1 cellular context compared by ENCODE assay signal in genomic region chr19:532578-533484, GRCh38.
A peak's percentile ranks its signal among the peaks of the same experiment; 100 is the strongest.
TF ChIP-seq lines count a peak whose summit lies in the region.

No MANE protein-coding gene starts in this region.

TF ChIP-seq in HepG2, 621 proteins besides CTCF, POLR2A, EP300 and RAD21 (continued from another document and continues in another):
- TF ChIP-seq TAF15 (IDR thresholded peaks at IDR 0.05; ENCODE audit: low read depth, low read length, poor library complexity, severe bottlenecking) (no peak), TAF1 (CRISPR knock-in tag; IDR thresholded peaks at IDR 0.05) (peak; percentile 38; the same call in 1 of the 2 replicates), ZNF672 (CRISPR knock-in tag; IDR thresholded peaks at IDR 0.05) (no peak), ZNF549 (CRISPR knock-in tag; IDR thresholded peaks at IDR 0.05) (no peak), HHEX (CRISPR knock-in tag; IDR thresholded peaks at IDR 0.05) (peak; percentile 69), PATZ1 (CRISPR knock-in tag; IDR thresholded peaks at IDR 0.05) (peak; percentile 81), ZNF597 (CRISPR knock-in tag; IDR thresholded peaks at IDR 0.05) (no peak), ZBTB26 (CRISPR knock-in tag; IDR thresholded peaks at IDR 0.05; ENCODE audit: borderline replicate concordance) (no peak; the same call in 1 of the 2 replicates), ZBTB49 (CRISPR knock-in tag; IDR thresholded peaks at IDR 0.05; ENCODE audit: borderline replicate concordance) (no peak), TGIF2 (CRISPR knock-in tag; IDR thresholded peaks at IDR 0.05) (no peak), ZBTB7B (CRISPR knock-in tag; IDR thresholded peaks at IDR 0.05) (no peak), FOSL2 (CRISPR knock-in tag; IDR thresholded peaks at IDR 0.05) (peak; percentile 10; the same call in 1 of the 2 replicates), MBNL3 (CRISPR knock-in tag; conservative IDR thresholded peaks at IDR 0.05) (no peak), TERF1 (CRISPR knock-in tag; IDR thresholded peaks at IDR 0.05) (no peak), TRIM24 (CRISPR knock-in tag; IDR thresholded peaks at IDR 0.05) (no peak), ZNF780A (CRISPR knock-in tag; IDR thresholded peaks at IDR 0.05) (no peak), MED1 (CRISPR knock-in tag; IDR thresholded peaks at IDR 0.05) (no peak), ZNF343 (CRISPR knock-in tag; IDR thresholded peaks at IDR 0.05) (no peak; the same call in 1 of the 2 replicates), ZNF761 (CRISPR knock-in tag; conservative IDR thresholded peaks at IDR 0.05) (no peak), CENPT (CRISPR knock-in tag; IDR thresholded peaks at IDR 0.05; ENCODE audit: low read depth) (no peak), ZNF282 (IDR thresholded peaks at IDR 0.05; ENCODE audit: partially characterized antibody) (no peak), ATAD3A (CRISPR knock-in tag; IDR thresholded peaks at IDR 0.05) (no peak), IRX3 (CRISPR knock-in tag; IDR thresholded peaks at IDR 0.05; ENCODE audit: borderline replicate concordance, low read depth) (no peak), TBX3 (IDR thresholded peaks at IDR 0.05; ENCODE audit: borderline replicate concordance) (no peak), MYNN (CRISPR knock-in tag; IDR thresholded peaks at IDR 0.05; ENCODE audit: low read depth) (no peak), RELA (CRISPR knock-in tag; IDR thresholded peaks at IDR 0.05) (no peak), SNAPC4 (CRISPR knock-in tag; IDR thresholded peaks at IDR 0.05) (0 out of 2 replicates have a peak, but pooled peaks have one; percentile 34), NAIF1 (CRISPR knock-in tag; IDR thresholded peaks at IDR 0.05; ENCODE audit: borderline replicate concordance) (no peak), SRSF1 (optimal IDR thresholded peaks at IDR 0.05; ENCODE audit: low read depth, low read length) (no peak), GLMP (CRISPR knock-in tag; IDR thresholded peaks at IDR 0.05; ENCODE audit: borderline replicate concordance) (no peak), JARID2 (CRISPR knock-in tag; IDR thresholded peaks at IDR 0.05; ENCODE audit: insufficient replicate concordance) (no peak), LCORL (IDR thresholded peaks at IDR 0.05) (no peak), LCORL (CRISPR knock-in tag; IDR thresholded peaks at IDR 0.05) (no peak; the same call in none of the 2 replicates), ZNF136 (CRISPR knock-in tag; IDR thresholded peaks at IDR 0.05; ENCODE audit: low read depth) (no peak), NFIC (IDR thresholded peaks at IDR 0.05; ENCODE audit: low read length) (no peak), CENPBD1 (CRISPR knock-in tag; IDR thresholded peaks at IDR 0.05; ENCODE audit: borderline replicate concordance, low read depth) (no peak), RORA (CRISPR knock-in tag; IDR thresholded peaks at IDR 0.05) (no peak), SALL2 (CRISPR knock-in tag; IDR thresholded peaks at IDR 0.05) (peak; percentile 54; the same call in 1 of the 2 replicates), ATF3 (CRISPR knock-in tag; IDR thresholded peaks at IDR 0.05) (no peak), NRL (CRISPR knock-in tag; IDR thresholded peaks at IDR 0.05; ENCODE audit: borderline replicate concordance) (no peak; the same call in 1 of the 2 replicates), ZBTB7A (CRISPR knock-in tag; IDR thresholded peaks at IDR 0.05) (no peak), ZNF749 (CRISPR knock-in tag; IDR thresholded peaks at IDR 0.05; ENCODE audit: borderline replicate concordance) (0 out of 2 replicates have a peak, but pooled peaks have one; percentile 13), RFXAP (CRISPR knock-in tag; IDR thresholded peaks at IDR 0.05; ENCODE audit: borderline replicate concordance) (no peak), PRDM4 (CRISPR knock-in tag; IDR thresholded peaks at IDR 0.05; ENCODE audit: borderline replicate concordance) (no peak), TARDBP (CRISPR knock-in tag; IDR thresholded peaks at IDR 0.05) (no peak), SAP130 (CRISPR knock-in tag; IDR thresholded peaks at IDR 0.05; ENCODE audit: low read depth) (peak; percentile 67), FOXC1 (CRISPR knock-in tag; IDR thresholded peaks at IDR 0.05; ENCODE audit: borderline replicate concordance) (no peak; the same call in 1 of the 2 replicates), ZBTB3 (CRISPR knock-in tag; IDR thresholded peaks at IDR 0.05; ENCODE audit: borderline replicate concordance, low read depth) (0 out of 2 replicates have a peak, but pooled peaks have one; percentile 31), ZKSCAN8 (CRISPR knock-in tag; IDR thresholded peaks at IDR 0.05; ENCODE audit: borderline replicate concordance) (no peak), ZFP36L2 (CRISPR knock-in tag; IDR thresholded peaks at IDR 0.05) (no peak), SOX6 (IDR thresholded peaks at IDR 0.05) (no peak), SOX6 (CRISPR knock-in tag; IDR thresholded peaks at IDR 0.05) (no peak; the same call in 1 of the 2 replicates), ZSCAN21 (CRISPR knock-in tag; IDR thresholded peaks at IDR 0.05; ENCODE audit: borderline replicate concordance) (0 out of 2 replicates have a peak, but pooled peaks have one; percentile 30), ZFP62 (CRISPR knock-in tag; IDR thresholded peaks at IDR 0.05) (no peak), ZNF652 (CRISPR knock-in tag; IDR thresholded peaks at IDR 0.05; ENCODE audit: borderline replicate concordance, low read depth) (no peak)
